13 cellular contexts compared by ENCODE assay signal in the genomic region with DNA sequence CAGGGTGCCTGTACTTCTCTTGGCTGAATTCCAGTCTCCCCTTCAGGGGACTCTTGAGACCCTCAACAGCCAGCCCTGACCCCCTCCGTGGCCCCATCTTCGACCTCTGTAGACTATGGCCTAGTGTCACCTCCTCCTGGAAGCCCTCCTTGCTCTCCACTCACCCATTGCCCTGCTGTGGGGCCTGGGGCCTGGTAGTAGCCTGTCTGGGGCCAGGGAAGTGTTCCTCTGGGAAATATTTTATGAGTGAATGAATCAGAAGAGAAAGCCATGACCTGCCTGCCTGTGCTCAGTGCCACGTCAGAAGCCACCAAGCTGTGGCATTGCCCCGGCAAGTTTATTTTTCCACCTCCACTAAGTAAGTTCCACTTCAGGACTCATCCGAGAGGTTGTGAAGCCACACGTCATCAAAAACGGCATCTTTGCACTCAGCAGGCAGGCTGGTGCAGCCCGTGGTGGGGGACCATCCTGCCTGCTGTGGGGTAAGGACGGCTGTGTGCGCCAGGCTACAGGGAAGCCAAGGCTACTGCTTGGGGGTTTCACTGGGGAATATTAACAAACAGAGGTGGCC. TPM values are rescaled to one million over a fixed set of nuclear protein-coding genes. Genes with fewer than 3 reads are reported as not detected.
DNase-seq lines count a peak whose midpoint lies in the region; ATAC-seq, FAIRE-seq and TF ChIP-seq lines count a peak whose summit lies in the region.
"Had no signal": no experiment of that assay in that cellular context is flagged by ENCODE, and none has a peak within 500 bp of the region (broad histone marks: within the 10 kb centered on the region; RNA-seq: fewer than 3 reads in every experiment).

No MANE protein-coding gene starts in this region.

- H3K36me3 ChIP-seq in GM23248 (ENCODE audit: low read depth) (peaks cover 31% of the 10 kb centered on the region; the same call in 1 of the 2 replicates), K562 (ENCODE audit: control insufficient read depth, insufficient read depth, low read length) (peaks cover 38% of the 10 kb centered on the region; the same call in 2 of the 3 replicates), small intestine (ENCODE audit: control insufficient read depth in 2 of 2, insufficient read depth in 2 of 2, low read length in 2 of 2) (no peaks in the 10 kb centered on the region), OCI-LY7 (ENCODE audit: insufficient read depth, low read length) (no peaks in the 10 kb centered on the region), Karpas-422 (ENCODE audit: insufficient read depth, low read length) (0 out of 2 replicates have a peak, but pooled peaks cover 5% of the 10 kb centered on the region)

- H3K27me3 ChIP-seq in GM23248 (replicated peaks; ENCODE audit: insufficient read depth) (no peaks in the 10 kb centered on the region), K562 (ENCODE audit: control insufficient read depth in 2 of 2, insufficient read depth in 2 of 2, low read length in 2 of 2) (no peaks in the 10 kb centered on the region), small intestine (ENCODE audit: control insufficient read depth in 2 of 2, insufficient read depth in 2 of 2, low read length in 2 of 2) (no peaks in the 10 kb centered on the region), Karpas-422 (ENCODE audit: low read length) (no peaks in the 10 kb centered on the region)

- peak overlapping the region; percentile 97 for H3K4me3 ChIP-seq in GM23248
- H3K4me3 ChIP-seq in K562, result no peak overlapping the region
- no peak overlapping the region for H3K4me3 ChIP-seq in small intestine (ENCODE audit: low read depth in 1 of 2, low read length in 2 of 2)
- H3K4me3 ChIP-seq in OCI-LY7 (ENCODE audit: low read depth, low read length, poor library complexity, severe bottlenecking), result no peak overlapping the region
- no peak overlapping the region for H3K4me3 ChIP-seq in Karpas-422 (ENCODE audit: low read length)

- DNase-seq in GM23248 (peak; percentile 95), K562 (ENCODE audit: extremely low read depth in 1 of 4, low spot score in 3 of 4) (no peak), left ventricle myocardium superior (peak; percentile 27), small intestine (no peak), OCI-LY7 (ENCODE audit: low spot score) (no peak), Karpas-422 (no peak), NCI-H526 (lab: John Stamatoyannopoulos, UW) (no peak), LoVo (ENCODE audit: low spot score) (no peak)
- DNase-seq: DMS53; NCI-H1694 treated with DMSO at 0.1 percent for 48 hours; stimulated activated naive CD8-positive, alpha-beta T cell treated with anti-CD3 and anti-CD28 coated beads, Interleukin-15, Interleukin-2, amounts not matched to agents 100 U/mL and 50 U/mL, for 24 hours had no signal

- H3K9me2 ChIP-seq in GM23248 (ENCODE audit: insufficient read depth) (no peaks in the 10 kb centered on the region), OCI-LY7 (ENCODE audit: insufficient read depth, low read length) (no peaks in the 10 kb centered on the region), Karpas-422 (replicated peaks; ENCODE audit: insufficient read depth, low read length) (no peaks in the 10 kb centered on the region)

- CTCF ChIA-PET in K562 (lab: Yijun Ruan, JAX; ENCODE audit: low intra/inter-chr PET ratio) (no interaction called here), OCI-LY7 (lab: Charles Lee; ENCODE audit: unreplicated experiment) (no interaction called here)

- H3F3A ChIP-seq in GM23248 (ENCODE audit: insufficient read depth), result peaks cover 75% of the 10 kb centered on the region

- BruUV-seq in K562 (replicated peaks; lab: Mats Ljungman, UMichigan) (no TSS peak), OCI-LY7 (replicated peaks; lab: Mats Ljungman, UMichigan) (no TSS peak)

- H3K9me3 ChIP-seq in GM23248 (ENCODE audit: low read depth) (no peaks in the 10 kb centered on the region), K562 (replicated peaks; ENCODE audit: control insufficient read depth, insufficient read depth, low read depth, low read length) (no peaks in the 10 kb centered on the region), small intestine (ENCODE audit: control insufficient read depth, low read depth) (no peaks in the 10 kb centered on the region), OCI-LY7 (ENCODE audit: low read length) (no peaks in the 10 kb centered on the region), Karpas-422 (ENCODE audit: low read length) (no peaks in the 10 kb centered on the region)

- H3K4me1 ChIP-seq in GM23248 (ENCODE audit: insufficient read depth) (peaks cover 74% of the 10 kb centered on the region), K562 (replicated peaks in 1 of 2; ENCODE audit: control insufficient read depth in 2 of 2, insufficient read depth in 2 of 2, low read length in 2 of 2) (peaks cover 11 to 65% of the 10 kb centered on the region in 2 experiments; a peak in 4 of 5 replicates), small intestine (ENCODE audit: control insufficient read depth in 2 of 2, insufficient read depth in 1 of 2, low read depth in 1 of 2, low read length in 1 of 2) (peaks cover 4% of the 10 kb centered on the region in 2 donors), OCI-LY7 (ENCODE audit: insufficient read depth, low read length, poor library complexity, severe bottlenecking) (no peaks in the 10 kb centered on the region), Karpas-422 (ENCODE audit: low read length) (no peaks in the 10 kb centered on the region)

- H3K9me1 ChIP-seq in K562 (ENCODE audit: control insufficient read depth, insufficient read depth, low read length), result no peaks in the 10 kb centered on the region

- ATAC-seq in K562, result no peak
- ATAC-seq in left ventricle myocardium superior, result no peak
- ATAC-seq: stimulated activated naive CD8-positive, alpha-beta T cell treated with anti-CD3 and anti-CD28 coated beads, Interleukin-15, Interleukin-2, amounts not matched to agents 100 U/mL and 50 U/mL, for 24 hours had no signal

- no peak for TF ChIP-seq POLR2A in K562 (conservative IDR thresholded peaks at IDR 0.05)

- peak overlapping the region; percentile 99 for H3K27ac ChIP-seq in GM23248
- no peak overlapping the region for H3K27ac ChIP-seq in K562 (ENCODE audit: extremely low read depth, low read depth, low read length)
- H3K27ac ChIP-seq in small intestine (ENCODE audit: low read depth in 1 of 2, low read length in 1 of 2), result peak overlapping the region; percentile 4 to 86
- H3K27ac ChIP-seq in OCI-LY7 (ENCODE audit: low read depth, low read length, poor library complexity, severe bottlenecking), result no peak overlapping the region
- H3K27ac ChIP-seq in Karpas-422 (ENCODE audit: low read length), result no peak overlapping the region

- peak overlapping the region; percentile 99 for H3K9ac ChIP-seq in GM23248
- H3K9ac ChIP-seq in K562 (ENCODE audit: insufficient read depth in 1 of 2, low read depth in 2 of 2, low read length in 2 of 2), result no peak overlapping the region; a peak in 1 of 4 replicates
- H3K9ac ChIP-seq in Karpas-422 (ENCODE audit: low read length), result no peak overlapping the region

- peak overlapping the region; percentile 96 for H3K4me2 ChIP-seq in GM23248 (ENCODE audit: unreplicated experiment)
- no peak overlapping the region for H3K4me2 ChIP-seq in K562 (ENCODE audit: insufficient read depth, low read length)
- no peak overlapping the region for H3K4me2 ChIP-seq in OCI-LY7 (ENCODE audit: low read length)
- no peak overlapping the region for H3K4me2 ChIP-seq in Karpas-422 (ENCODE audit: low read depth, low read length, poor library complexity, severe bottlenecking)

- POLR2A ChIA-PET in K562 (lab: Yijun Ruan, JAX), result interaction anchor here (0.9 kb wide), 1 partner anchor 54 kb away, joined by 3 read pairs; no protein-coding TSS in a partner anchor
- POLR2A ChIA-PET in OCI-LY7 (lab: Charles Lee), result no interaction called here

- in situ Hi-C loops in GM23248 (cut with MboI) (no loop called here), K562 (cut with MboI) (no loop called here)

- TF ChIP-seq CTCF in K562 (IDR thresholded peaks at IDR 0.05 in 2 of 3, conservative IDR thresholded peaks at IDR 0.05 in 1 of 3; ENCODE audit: insufficient read depth in 2 of 3, low read depth in 1 of 3, low read length in 3 of 3) (no peak), OCI-LY7 (conservative IDR thresholded peaks at IDR 0.05; ENCODE audit: low read length) (no peak)

- intact Hi-C loops in K562 (cut with micrococcal nuclease) (no loop called here), left ventricle myocardium superior (cut with micrococcal nuclease) (no loop called here), OCI-LY7 (cut with micrococcal nuclease; ENCODE audit: unreplicated experiment) (no loop called here)

- 19 to 21% methylated on average over 10 of the region's 10 CpGs for WGBS in GM23248 (ENCODE audit: low coverage in 1 of 2, low lambda C conversion rate in 2 of 2, missing lambda C conversion rate in 2 of 2), 2 experiments
- WGBS in K562 (ENCODE audit: insufficient coverage, low coverage, missing lambda C conversion rate), result 82% methylated on average over 9 of the region's 10 CpGs
- 70 to 88% (median 87%) methylated on average over 10 of the region's 10 CpGs for WGBS in small intestine, 3 donors

- TF ChIP-seq RAD21 in K562 (CRISPR knock-in tag; conservative IDR thresholded peaks at IDR 0.05 in 1 of 2, IDR thresholded peaks at IDR 0.05 in 1 of 2), result no peak

- FAIRE-seq in K562 (lab: Jason Lieb, UNC), result no peak
- no peak for FAIRE-seq in small intestine (lab: Jason Lieb, UNC)
- FAIRE-seq: colon, H54 had no signal

- no peak overlapping the region for H2AFZ ChIP-seq in GM23248
- H2AFZ ChIP-seq in K562 (ENCODE audit: low read depth, low read length), result no peak overlapping the region
- no peak overlapping the region for H2AFZ ChIP-seq in OCI-LY7 (ENCODE audit: low read length)
- H2AFZ ChIP-seq in Karpas-422 (ENCODE audit: low read length), result no peak overlapping the region

- H3K79me2 ChIP-seq in GM23248 (ENCODE audit: insufficient read depth) (peaks cover 100% of the 10 kb centered on the region), K562 (ENCODE audit: control insufficient read depth, insufficient read depth, low read length) (peaks cover 39% of the 10 kb centered on the region), OCI-LY7 (ENCODE audit: insufficient read depth, low read depth, low read length) (no peaks in the 10 kb centered on the region), Karpas-422 (ENCODE audit: low read length) (peaks cover 44% of the 10 kb centered on the region)

- H4K20me1 ChIP-seq in GM23248 (ENCODE audit: insufficient read depth), result no peaks in the 10 kb centered on the region; the same call in 1 of the 2 replicates
- no peaks in the 10 kb centered on the region for H4K20me1 ChIP-seq in K562 (replicated peaks; ENCODE audit: control insufficient read depth, insufficient read depth, low read length)
- H4K20me1 ChIP-seq in OCI-LY7 (ENCODE audit: insufficient read depth, low read length), result no peaks in the 10 kb centered on the region
- H4K20me1 ChIP-seq in Karpas-422 (ENCODE audit: insufficient read depth, low read depth, low read length), result peaks cover 4% of the 10 kb centered on the region; the same call in 1 of the 2 replicates

- TF ChIP-seq EP300 in K562 (IDR thresholded peaks at IDR 0.05; ENCODE audit: low read length), result no peak

RNA-seq across cellular contexts. Expression of a gene that starts 59.6 kb away (rescaled TPM):
- total RNA-seq in GM23248 (2014; rRNA removed; shearing (Covaris generic)), result 10.9 and 14.4 TPM in 2 replicates
- polyA plus RNA-seq in GM23248 (2016; fragmentation: Nextera tagmentation; extraction: Ambion mirVana) (8.4 and 8.7 TPM in 2 replicates), K562 (2011; rRNA removed) (5.0 and 8.2 TPM in 2 replicates), K562 (2014; fragmentation: Illumina TruSeq; extraction: Trizol) (2.7 and 3.5 TPM in 2 replicates), K562 (2014; fragmentation: Nextera tagmentation; extraction: Ambion mirVana) (under 1 TPM; 0.64 to 0.87 TPM), K562 (2014; rRNA removed) (2.1 and 4.0 TPM in 2 replicates), small intestine (10 to 100 TPM; 19.9 to 24.0 (median 21.9) TPM)
- 19.5 and 33.5 TPM in 2 replicates for total RNA-seq in K562 (2011; cell fraction: chromatin; rRNA removed; ENCODE audit: low replicate concordance)
- 17.5 and 22.2 TPM in 2 replicates for total RNA-seq in K562 (2011; cell fraction: nucleolus; rRNA removed)
- total RNA-seq in K562 (2011; cell fraction: nucleoplasm; rRNA removed), result 28.0 and 34.4 TPM in 2 replicates
- total RNA-seq in K562 (2014; rRNA removed) (2.8 and 5.3 TPM in 2 replicates), K562 (2014; rRNA removed; fragmentation: Illumina TruSeq; extraction: Trizol) (3.4 and 4.3 TPM in 2 replicates), K562 (2015; rRNA removed; fragmentation: Illumina TruSeq; extraction: Trizol) (2.1 and 2.6 TPM in 2 replicates), K562 (2021) (4.1 and 5.9 TPM in 2 replicates), left ventricle myocardium superior (78.9 TPM), OCI-LY7 (2022) (10.5 and 16.4 TPM in 2 replicates)
- polyA plus RNA-seq in K562 (2011; cell fraction: cytosol; rRNA removed), result 1.8 and 5.0 TPM in 2 replicates
- 4.8 and 9.5 TPM in 2 replicates for polyA plus RNA-seq in K562 (2011; cell fraction: nucleus; rRNA removed)
- 3.6 and 4.1 TPM in 2 replicates for polyA plus RNA-seq in K562 (2012)
- polyA minus RNA-seq in K562 (2011; rRNA and poly(A)+ RNA removed), result 6.4 and 11.7 TPM in 2 replicates
- 2.6 and 5.2 TPM in 2 replicates for polyA minus RNA-seq in K562 (2011; cell fraction: cytosol; rRNA and poly(A)+ RNA removed)
- polyA minus RNA-seq in K562 (2011; cell fraction: nucleus; rRNA and poly(A)+ RNA removed), result 4.4 and 13.0 TPM in 2 replicates
- 0.90 and 3.3 TPM in 2 replicates for total RNA-seq in OCI-LY7 (2014; rRNA removed; shearing (Covaris generic))
- total RNA-seq in Karpas-422 (2014; rRNA removed; shearing (Covaris generic); ENCODE audit: low replicate concordance), result 18.3 and 23.5 TPM in 2 replicates

Comparison
In these comparisons a context has a peak if more than half of its experiments do, and no peak if none do; other contexts are left out.
1. DNase-seq: peak in GM23248 (single experiment) and left ventricle myocardium superior (single experiment); none in K562 (0 of 4), small intestine (single experiment), OCI-LY7 (single experiment), Karpas-422 (single experiment), NCI-H526 (0 of 2) and LoVo (single experiment).
2. H3K27ac ChIP-seq: peak in GM23248 (single experiment) and small intestine (2 of 2); none in K562 (single experiment), OCI-LY7 (single experiment) and Karpas-422 (single experiment).